In genomic region chr7:120959929-120960484, GRCh38 we compare ENCODE assay signal across 25 cellular contexts. TPM values are rescaled to one million over a fixed set of nuclear protein-coding genes. Genes with fewer than 3 reads are reported as not detected.
"Had no signal": no experiment of that assay in that cellular context is flagged by ENCODE, and none has a peak within 500 bp of the region (broad histone marks: within the 10 kb centered on the region; RNA-seq: fewer than 3 reads in every experiment).

No MANE protein-coding gene starts in this region.

- DNase-seq: activated CD4-positive, alpha-beta memory T cell treated with anti-CD3 and anti-CD28 coated beads for 36 hours; activated CD4-positive, alpha-beta T cell treated with anti-CD3 and anti-CD28 coated beads for 48 hours; activated CD4-positive, CD25-positive, alpha-beta regulatory T cell; activated CD8-positive, alpha-beta memory T cell treated with anti-CD3 and anti-CD28 coated beads, Interleukin-2, amount 10 ng/mL, durations not matched to agents 7 days and 5 days; activated naive CD4-positive, alpha-beta T cell; activated naive CD8-positive, alpha-beta T cell treated with anti-CD3 and anti-CD28 coated beads, Interleukin-2, amount 10 ng/mL, durations not matched to agents 7 days and 5 days; amniotic stem cell; colonic mucosa; heart left ventricle; kidney; left lung; natural killer cell; pancreas; right cardiac atrium; stimulated activated CD4-positive, alpha-beta T cell treated with anti-CD3 and anti-CD28 coated beads, Interleukin-4, amount 100 ng/mL, for 24 hours; stimulated activated naive CD4-positive, alpha-beta T cell treated with Interleukin-2 at 50 U/mL for 16 hours; substantia nigra; thyroid gland; upper lobe of right lung had no signal

- H3K27me3 Mint-ChIP-seq: activated CD4-positive, alpha-beta memory T cell treated with anti-CD3 and anti-CD28 coated beads for 36 hours; activated CD8-positive, alpha-beta memory T cell treated with anti-CD3 and anti-CD28 coated beads, Interleukin-2, amount 10 ng/mL, durations not matched to agents 7 days and 5 days; activated naive CD8-positive, alpha-beta T cell treated with anti-CD3 and anti-CD28 coated beads, Interleukin-2, amount 10 ng/mL, durations not matched to agents 7 days and 5 days had no signal

- H3K27ac ChIP-seq: breast epithelium, colonic mucosa, epithelial cell of prostate, gastroesophageal sphincter, heart left ventricle, left lung, pancreas, thyroid gland, upper lobe of right lung had no signal

- H3K4me3 ChIP-seq: breast epithelium, colonic mucosa, gastroesophageal sphincter, heart left ventricle, left lung, lung, pancreas, thyroid gland, upper lobe of right lung had no signal

- H3K36me3 ChIP-seq: breast epithelium had no signal

- H3K4me1 ChIP-seq: breast epithelium, colonic mucosa, pancreas, upper lobe of right lung had no signal

- H3K9me3 Mint-ChIP-seq: activated CD4-positive, alpha-beta memory T cell treated with anti-CD3 and anti-CD28 coated beads for 36 hours; activated naive CD8-positive, alpha-beta T cell treated with anti-CD3 and anti-CD28 coated beads, Interleukin-2, amount 10 ng/mL, durations not matched to agents 7 days and 5 days; activated T-helper 2 cell treated with anti-CD3 and anti-CD28 coated beads, Interferon-gamma antibody, Interleukin-2, Interleukin-4, amounts not matched to agents 10 μg/mL and 5 μg/mL and 100 μg/mL, durations not matched to agents 14 hours and 24 hours and 36 hours; natural killer cell had no signal

- H3K27ac Mint-ChIP-seq: activated CD4-positive, alpha-beta memory T cell treated with anti-CD3 and anti-CD28 coated beads for 36 hours; activated CD8-positive, alpha-beta memory T cell treated with anti-CD3 and anti-CD28 coated beads, Interleukin-2, amount 10 ng/mL, durations not matched to agents 7 days and 5 days; activated T-helper 2 cell treated with anti-CD3 and anti-CD28 coated beads, Interferon-gamma antibody, Interleukin-2, Interleukin-4, amounts not matched to agents 10 μg/mL and 5 μg/mL and 100 μg/mL, durations not matched to agents 14 hours and 24 hours and 36 hours had no signal

- H3K9me3 ChIP-seq: breast epithelium, colonic mucosa, gastroesophageal sphincter, heart left ventricle, left lung, pancreas, thyroid gland, upper lobe of right lung had no signal

- H3K27me3 ChIP-seq: breast epithelium, colonic mucosa, gastroesophageal sphincter, heart left ventricle, left lung, pancreas, thyroid gland, upper lobe of right lung had no signal

- H3K4me3 Mint-ChIP-seq: activated CD4-positive, alpha-beta memory T cell treated with anti-CD3 and anti-CD28 coated beads for 36 hours; activated CD8-positive, alpha-beta memory T cell treated with anti-CD3 and anti-CD28 coated beads, Interleukin-2, amount 10 ng/mL, durations not matched to agents 7 days and 5 days; activated naive CD8-positive, alpha-beta T cell treated with anti-CD3 and anti-CD28 coated beads, Interleukin-2, amount 10 ng/mL, durations not matched to agents 7 days and 5 days; natural killer cell had no signal

- ATAC-seq: activated CD8-positive, alpha-beta memory T cell treated with anti-CD3 and anti-CD28 coated beads, Interleukin-2, amount 10 ng/mL, durations not matched to agents 7 days and 5 days; gastroesophageal sphincter; heart left ventricle; left lung; natural killer cell; pancreas; right cardiac atrium; upper lobe of right lung had no signal

- H3K36me3 Mint-ChIP-seq: natural killer cell had no signal

RNA-seq across cellular contexts. Expression of gene CPED1, which starts 28.5 kb away (rescaled TPM):
- total RNA-seq: activated CD4-positive, alpha-beta memory T cell treated with anti-CD3 and anti-CD28 coated beads for 36 hours; activated naive CD8-positive, alpha-beta T cell treated with anti-CD3 and anti-CD28 coated beads, Interleukin-2, amount 10 ng/mL, durations not matched to agents 7 days and 5 days; activated T-helper 2 cell treated with anti-CD3 and anti-CD28 coated beads, Interferon-gamma antibody, Interleukin-2, Interleukin-4, amounts not matched to agents 10 μg/mL and 5 μg/mL and 100 μg/mL, durations not matched to agents 14 hours and 24 hours and 36 hours; T-helper 1 cell treated with Interleukin-12 subunit alpha and Interleukin-12 subunit beta and Interleukin-4 antibody, amounts not matched to agents 30 ng/mL and 1 ng/mL, for 36 hours had no signal
